ENCODE assay signal across 27 cellular contexts in the genomic region with DNA sequence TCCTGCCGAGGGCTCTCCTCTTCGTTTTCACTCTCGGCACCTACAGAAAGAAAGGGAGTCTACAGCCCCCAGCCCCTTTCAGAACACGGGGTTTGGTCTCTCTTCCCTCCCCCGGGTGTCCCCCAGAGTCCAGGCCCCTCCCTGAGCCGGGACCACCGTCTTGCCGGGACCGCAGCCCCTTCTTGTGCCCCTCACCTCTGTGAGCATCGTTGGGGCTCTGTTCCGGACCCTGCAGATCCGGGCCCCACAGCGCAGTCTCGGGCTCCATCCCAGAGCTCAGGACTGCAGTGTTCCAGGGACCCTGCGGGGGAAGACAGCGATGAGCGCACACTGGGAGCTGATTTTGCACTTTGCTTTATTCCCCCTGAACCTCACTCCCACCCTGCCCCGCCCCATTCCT.
"Had no signal": no experiment of that assay in that cellular context is flagged by ENCODE, and none has a peak within 500 bp of the region (broad histone marks: within the 10 kb centered on the region; RNA-seq: fewer than 3 reads in every experiment).

No MANE protein-coding gene starts in this region.

- H3K27me3 Mint-ChIP-seq: progenitor cell of endocrine pancreas had no signal

- H2AFZ ChIP-seq: hepatocyte, parathyroid adenoma had no signal

- H3K9me3 ChIP-seq: heart right ventricle, left ventricle myocardium inferior, mucosa of descending colon, right atrium auricular region, suprapubic skin, thoracic aorta, tibial artery, uterus had no signal

- H3K27ac ChIP-seq: hepatocyte, right atrium auricular region, skin epidermis, suprapubic skin, thoracic aorta, tibial artery, uterus had no signal

- H3K4me3 Mint-ChIP-seq: stimulated activated naive CD8-positive, alpha-beta T cell treated with anti-CD3 and anti-CD28 coated beads, Interleukin-15, Interleukin-2, amounts not matched to agents 100 ng/mL and 50 ng/mL, for 24 hours had no signal

- ATAC-seq: heart right ventricle; mucosa of descending colon; naive thymus-derived CD4-positive, alpha-beta T cell; natural killer cell treated with Interleukin-12 subunit alpha and Interleukin-12 subunit beta and Interleukin-15 and Interleukin-18, amount 100 ng/mL, for 72 hours; sciatic nerve; stimulated activated effector memory CD8-positive, alpha-beta T cell treated with anti-CD3 and anti-CD28 coated beads, Interleukin-12 subunit alpha, Interleukin-12 subunit beta, amount 100 ng/mL, for 72 hours had no signal

- H3K27ac Mint-ChIP-seq: natural killer cell treated with Interleukin-12 subunit alpha and Interleukin-12 subunit beta and Interleukin-15 and Interleukin-18, amount 100 ng/mL, for 72 hours; progenitor cell of endocrine pancreas; stimulated activated effector memory CD8-positive, alpha-beta T cell treated with anti-CD3 and anti-CD28 coated beads, Interleukin-12 subunit alpha, Interleukin-12 subunit beta, amount 100 ng/mL, for 72 hours; stimulated activated naive CD8-positive, alpha-beta T cell treated with anti-CD3 and anti-CD28 coated beads, Interleukin-15, Interleukin-2, amounts not matched to agents 100 ng/mL and 50 ng/mL, for 24 hours had no signal

- H3K4me3 ChIP-seq: heart right ventricle, hepatocyte, left ventricle myocardium inferior, lung, mucosa of descending colon, right atrium auricular region, skin epidermis, suprapubic skin, thoracic aorta, tibial artery, uterus had no signal

- DNase-seq: heart right ventricle; islet precursor cell; left ventricle myocardium inferior; mesendoderm; midbrain; mucosa of descending colon; naive thymus-derived CD4-positive, alpha-beta T cell; nucleus accumbens; stimulated activated CD4-positive, alpha-beta T cell treated with anti-CD3 and anti-CD28 coated beads, Interleukin-12 subunit alpha, Interleukin-12 subunit beta, amount 100 ng/mL, for 4 hours; stimulated activated CD4-positive, alpha-beta T cell treated with anti-CD3 and anti-CD28 coated beads, Interleukin-15, amount 100 ng/mL, for 24 hours; stimulated activated CD4-positive, alpha-beta T cell treated with anti-CD3 and anti-CD28 coated beads, Interleukin-4, amount 100 ng/mL, for 24 hours; stimulated activated naive CD4-positive, alpha-beta T cell; tibial artery; trophoblast cell; uterus had no signal

- H3K36me3 ChIP-seq: uterus had no signal

- H3K9ac ChIP-seq: parathyroid adenoma had no signal

- H3K9me3 Mint-ChIP-seq: natural killer cell treated with Interleukin-12 subunit alpha and Interleukin-12 subunit beta and Interleukin-15 and Interleukin-18, amount 100 ng/mL, for 72 hours; stimulated activated effector memory CD8-positive, alpha-beta T cell treated with anti-CD3 and anti-CD28 coated beads, Interleukin-12 subunit alpha, Interleukin-12 subunit beta, amount 100 ng/mL, for 72 hours; stimulated activated naive CD8-positive, alpha-beta T cell treated with anti-CD3 and anti-CD28 coated beads, Interleukin-15, Interleukin-2, amounts not matched to agents 100 ng/mL and 50 ng/mL, for 24 hours had no signal

- H3K27me3 ChIP-seq: heart right ventricle, hepatocyte, right atrium auricular region, suprapubic skin, tibial artery, uterus had no signal

- H3K36me3 Mint-ChIP-seq: natural killer cell treated with Interleukin-12 subunit alpha and Interleukin-12 subunit beta and Interleukin-15 and Interleukin-18, amount 100 ng/mL, for 72 hours had no signal
